ENCODE assay signal across 19 cellular contexts in the genomic region with DNA sequence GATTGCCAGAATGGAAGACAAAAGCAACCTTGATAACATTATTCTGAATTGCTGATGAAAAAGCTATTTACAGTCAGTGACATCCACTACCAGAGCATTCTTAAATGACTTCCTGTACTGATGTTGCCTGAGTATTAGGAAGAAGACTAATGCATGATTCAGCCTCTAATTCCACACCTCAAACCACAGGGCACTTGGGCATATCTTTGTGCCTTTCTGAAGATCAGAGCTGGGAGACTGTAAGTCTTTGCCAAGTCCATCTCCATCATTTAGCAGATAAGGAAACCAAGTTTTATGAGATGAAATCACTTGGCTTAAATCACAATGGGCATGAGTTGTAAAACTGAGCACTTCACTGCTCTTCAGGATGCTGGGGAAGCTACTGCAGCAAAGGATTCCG.
A peak's percentile ranks its signal among the peaks of the same experiment; 100 is the strongest.
DNase-seq lines count a peak whose midpoint lies in the region; FAIRE-seq lines count a peak whose summit lies in the region.
"Had no signal": no experiment of that assay in that cellular context is flagged by ENCODE, and none has a peak within 500 bp of the region (broad histone marks: within the 10 kb centered on the region; RNA-seq: fewer than 3 reads in every experiment).

No MANE protein-coding gene starts in this region.

- H3K27ac Mint-ChIP-seq in activated naive CD4-positive, alpha-beta T cell treated with anti-CD3 and anti-CD28 coated beads for 36 hours, result no peak overlapping the region
- no peak overlapping the region for H3K27ac Mint-ChIP-seq in activated naive CD4-positive, alpha-beta T cell treated with anti-CD3 and anti-CD28 coated beads, Interleukin-2, amount 10 ng/mL, durations not matched to agents 7 days and 5 days
- H3K27ac Mint-ChIP-seq: CD8-positive, alpha-beta memory T cell; T-cell; type B pancreatic cell had no signal

- peaks cover 27% of the 10 kb centered on the region for H3K4me1 Mint-ChIP-seq in activated naive CD4-positive, alpha-beta T cell treated with anti-CD3 and anti-CD28 coated beads for 36 hours (ENCODE audit: low read depth)
- peaks cover 2% of the 10 kb centered on the region for H3K4me1 Mint-ChIP-seq in activated naive CD4-positive, alpha-beta T cell treated with anti-CD3 and anti-CD28 coated beads, Interleukin-2, amount 10 ng/mL, durations not matched to agents 7 days and 5 days
- H3K4me1 Mint-ChIP-seq: CD8-positive, alpha-beta memory T cell; T-cell had no signal

- peak; percentile 12 for DNase-seq in activated naive CD4-positive, alpha-beta T cell treated with anti-CD3 and anti-CD28 coated beads for 36 hours
- DNase-seq in activated naive CD4-positive, alpha-beta T cell treated with Interleukin-2 at 50 U/mL for 16 hours, result no peak
- peak; percentile 52 for DNase-seq in T1000 (lab: John Stamatoyannopoulos, UW)
- peak; percentile 81 for DNase-seq in glomerular visceral epithelial cell (ENCODE audit: extremely low spot score)
- peak; percentile 32 for DNase-seq in urothelium cell line (ENCODE audit: low spot score)
- no peak for DNase-seq in DMS79 (lab: John Stamatoyannopoulos, UW)
- DNase-seq in epidermal melanocyte (ENCODE audit: insufficient read length, low spot score), result no peak
- no peak for DNase-seq in activated naive CD4-positive, alpha-beta T cell treated with anti-CD3 and anti-CD28 coated beads, Interleukin-2, amount 10 ng/mL, durations not matched to agents 7 days and 5 days
- DNase-seq: activated CD4-positive, alpha-beta T cell treated with anti-CD3 and anti-CD28 coated beads for 4 hours; adrenal gland; CD8-positive, alpha-beta memory T cell; left ventricle myocardium superior; NCI-H1417; NCI-H446; right lobe of liver; stimulated activated CD4-positive, alpha-beta T cell treated with anti-CD3 and anti-CD28 coated beads, Interleukin-2, amount 100 ng/mL, for 48 hours; T-cell had no signal

- CTCF ChIA-PET in activated naive CD4-positive, alpha-beta T cell treated with anti-CD3 and anti-CD28 coated beads for 36 hours (lab: Charles Lee), result no interaction called here
- CTCF ChIA-PET in activated naive CD4-positive, alpha-beta T cell treated with anti-CD3 and anti-CD28 coated beads, Interleukin-2, amount 10 ng/mL, durations not matched to agents 7 days and 5 days (lab: Charles Lee), result interaction anchor here (0.7 kb wide), 1 partner anchor 35 kb away, joined by 3 read pairs; no protein-coding TSS in a partner anchor

- intact Hi-C loops in activated naive CD4-positive, alpha-beta T cell treated with anti-CD3 and anti-CD28 coated beads for 36 hours (cut with micrococcal nuclease), result loop anchor here (1.0 kb wide), 1 partner anchor 19 kb away; no protein-coding TSS in a partner anchor

- H3K36me3 Mint-ChIP-seq in activated naive CD4-positive, alpha-beta T cell treated with anti-CD3 and anti-CD28 coated beads for 36 hours (ENCODE audit: low read depth), result no peaks in the 10 kb centered on the region
- no peaks in the 10 kb centered on the region for H3K36me3 Mint-ChIP-seq in activated naive CD4-positive, alpha-beta T cell treated with anti-CD3 and anti-CD28 coated beads, Interleukin-2, amount 10 ng/mL, durations not matched to agents 7 days and 5 days
- H3K36me3 Mint-ChIP-seq: CD8-positive, alpha-beta memory T cell; T-cell; type B pancreatic cell had no signal

- no peak overlapping the region for H3K4me3 Mint-ChIP-seq in activated naive CD4-positive, alpha-beta T cell treated with anti-CD3 and anti-CD28 coated beads for 36 hours
- no peak overlapping the region for H3K4me3 Mint-ChIP-seq in activated naive CD4-positive, alpha-beta T cell treated with anti-CD3 and anti-CD28 coated beads, Interleukin-2, amount 10 ng/mL, durations not matched to agents 7 days and 5 days
- H3K4me3 Mint-ChIP-seq: CD8-positive, alpha-beta memory T cell; natural killer cell treated with Interleukin-12 subunit alpha and Interleukin-12 subunit beta and Interleukin-15 and Interleukin-18, amount 100 ng/mL, for 72 hours; T-cell; type B pancreatic cell had no signal

- no peaks in the 10 kb centered on the region for H3K9me3 Mint-ChIP-seq in activated naive CD4-positive, alpha-beta T cell treated with anti-CD3 and anti-CD28 coated beads for 36 hours
- H3K9me3 Mint-ChIP-seq in activated naive CD4-positive, alpha-beta T cell treated with anti-CD3 and anti-CD28 coated beads, Interleukin-2, amount 10 ng/mL, durations not matched to agents 7 days and 5 days, result no peaks in the 10 kb centered on the region

- FAIRE-seq in urothelium cell line (lab: Jason Lieb, UNC), result no peak

- no peaks in the 10 kb centered on the region for H3K27me3 Mint-ChIP-seq in activated naive CD4-positive, alpha-beta T cell treated with anti-CD3 and anti-CD28 coated beads for 36 hours (ENCODE audit: low read depth)
- no peaks in the 10 kb centered on the region for H3K27me3 Mint-ChIP-seq in activated naive CD4-positive, alpha-beta T cell treated with anti-CD3 and anti-CD28 coated beads, Interleukin-2, amount 10 ng/mL, durations not matched to agents 7 days and 5 days
- H3K27me3 Mint-ChIP-seq: natural killer cell treated with Interleukin-12 subunit alpha and Interleukin-12 subunit beta and Interleukin-15 and Interleukin-18, amount 100 ng/mL, for 72 hours had no signal

Comparison
In these comparisons a context has a peak if more than half of its experiments do, and no peak if none do; other contexts are left out.
1. DNase-seq: peak in activated naive CD4-positive, alpha-beta T cell treated with anti-CD3 and anti-CD28 coated beads for 36 hours (single experiment), T1000 (single experiment), glomerular visceral epithelial cell (single experiment) and urothelium cell line (single experiment); none in activated naive CD4-positive, alpha-beta T cell treated with Interleukin-2 at 50 U/mL for 16 hours (single experiment), DMS79 (single experiment), epidermal melanocyte (single experiment) and activated naive CD4-positive, alpha-beta T cell treated with anti-CD3 and anti-CD28 coated beads, Interleukin-2, amount 10 ng/mL, durations not matched to agents 7 days and 5 days (single experiment).